3 cellular contexts compared by ENCODE assay signal in the genomic region with DNA sequence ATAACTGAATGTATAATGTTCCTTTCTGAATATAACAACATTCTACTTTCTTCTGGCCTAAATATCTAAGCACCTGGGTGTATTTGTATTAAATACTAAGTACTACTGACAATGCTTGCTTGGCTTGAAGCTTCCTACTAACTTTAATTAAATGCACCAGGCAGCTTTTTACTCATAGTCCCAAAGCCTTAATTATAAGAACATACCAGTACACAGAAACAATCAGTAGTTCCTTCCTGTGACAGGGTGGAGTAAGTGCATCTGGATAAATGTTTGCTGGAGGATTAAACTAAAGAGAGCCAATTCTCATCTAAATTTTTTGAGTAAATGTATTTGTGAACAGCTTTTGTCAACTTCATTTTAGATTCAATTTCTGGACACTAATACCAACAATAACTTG.
"Had no signal": no experiment of that assay in that cellular context is flagged by ENCODE, and none has a peak within 500 bp of the region (broad histone marks: within the 10 kb centered on the region; RNA-seq: fewer than 3 reads in every experiment).

No MANE protein-coding gene starts in this region.

- H3K4me3 ChIP-seq: GM12878 had no signal

- ATAC-seq: GM12878 had no signal

- DNase-seq: GDM1, GF-D8 had no signal
